1 cellular context compared by ENCODE assay signal in the genomic region with DNA sequence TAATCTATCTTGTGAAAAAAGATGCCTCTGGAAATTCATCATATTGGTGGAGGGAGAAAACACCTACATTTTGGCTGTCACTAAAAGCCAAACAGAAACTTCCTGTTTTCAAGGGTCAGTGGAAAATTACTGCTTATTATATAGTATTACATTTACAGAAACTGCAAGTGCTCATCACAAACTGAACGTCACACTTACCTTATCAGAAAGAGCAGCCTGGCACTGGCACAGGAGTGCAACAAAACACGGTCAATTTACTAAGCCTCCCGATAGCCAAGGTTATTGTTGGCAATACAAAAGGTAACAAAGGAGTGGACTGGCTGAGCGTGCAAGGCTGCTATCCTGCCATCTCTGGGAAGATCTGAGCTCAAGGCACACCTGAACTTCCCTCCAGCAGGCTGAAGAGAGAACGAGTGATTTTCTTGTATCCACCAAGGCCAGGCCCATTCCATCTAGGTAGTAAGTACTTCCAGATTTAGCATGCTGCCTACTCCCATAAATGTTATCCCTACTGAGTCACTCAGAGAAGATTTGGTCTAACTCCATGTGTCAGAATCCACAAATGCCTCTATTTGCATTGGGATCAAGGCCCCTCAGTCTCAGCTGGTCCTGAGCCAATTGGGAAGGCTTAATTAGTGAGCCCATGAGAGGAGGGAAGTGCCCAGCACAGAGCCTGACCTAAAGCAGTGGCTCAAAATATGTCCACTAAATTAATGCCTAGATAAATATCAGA.
TF ChIP-seq lines count a peak whose summit lies in the region.

No MANE protein-coding gene starts in this region.

TF ChIP-seq in WTC11, 78 proteins besides CTCF, POLR2A, EP300 and RAD21 (continued from another document):
- TF ChIP-seq, protein P1, sequence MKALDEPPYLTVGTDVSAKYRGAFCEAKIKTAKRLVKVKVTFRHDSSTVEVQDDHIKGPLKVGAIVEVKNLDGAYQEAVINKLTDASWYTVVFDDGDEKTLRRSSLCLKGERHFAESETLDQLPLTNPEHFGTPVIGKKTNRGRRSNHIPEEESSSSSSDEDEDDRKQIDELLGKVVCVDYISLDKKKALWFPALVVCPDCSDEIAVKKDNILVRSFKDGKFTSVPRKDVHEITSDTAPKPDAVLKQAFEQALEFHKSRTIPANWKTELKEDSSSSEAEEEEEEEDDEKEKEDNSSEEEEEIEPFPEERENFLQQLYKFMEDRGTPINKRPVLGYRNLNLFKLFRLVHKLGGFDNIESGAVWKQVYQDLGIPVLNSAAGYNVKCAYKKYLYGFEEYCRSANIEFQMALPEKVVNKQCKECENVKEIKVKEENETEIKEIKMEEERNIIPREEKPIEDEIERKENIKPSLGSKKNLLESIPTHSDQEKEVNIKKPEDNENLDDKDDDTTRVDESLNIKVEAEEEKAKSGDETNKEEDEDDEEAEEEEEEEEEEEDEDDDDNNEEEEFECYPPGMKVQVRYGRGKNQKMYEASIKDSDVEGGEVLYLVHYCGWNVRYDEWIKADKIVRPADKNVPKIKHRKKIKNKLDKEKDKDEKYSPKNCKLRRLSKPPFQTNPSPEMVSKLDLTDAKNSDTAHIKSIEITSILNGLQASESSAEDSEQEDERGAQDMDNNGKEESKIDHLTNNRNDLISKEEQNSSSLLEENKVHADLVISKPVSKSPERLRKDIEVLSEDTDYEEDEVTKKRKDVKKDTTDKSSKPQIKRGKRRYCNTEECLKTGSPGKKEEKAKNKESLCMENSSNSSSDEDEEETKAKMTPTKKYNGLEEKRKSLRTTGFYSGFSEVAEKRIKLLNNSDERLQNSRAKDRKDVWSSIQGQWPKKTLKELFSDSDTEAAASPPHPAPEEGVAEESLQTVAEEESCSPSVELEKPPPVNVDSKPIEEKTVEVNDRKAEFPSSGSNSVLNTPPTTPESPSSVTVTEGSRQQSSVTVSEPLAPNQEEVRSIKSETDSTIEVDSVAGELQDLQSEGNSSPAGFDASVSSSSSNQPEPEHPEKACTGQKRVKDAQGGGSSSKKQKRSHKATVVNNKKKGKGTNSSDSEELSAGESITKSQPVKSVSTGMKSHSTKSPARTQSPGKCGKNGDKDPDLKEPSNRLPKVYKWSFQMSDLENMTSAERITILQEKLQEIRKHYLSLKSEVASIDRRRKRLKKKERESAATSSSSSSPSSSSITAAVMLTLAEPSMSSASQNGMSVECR (CRISPR knock-in tag; IDR thresholded peaks at IDR 0.05; ENCODE audit: borderline replicate concordance) = no peak
